In the genomic region with DNA sequence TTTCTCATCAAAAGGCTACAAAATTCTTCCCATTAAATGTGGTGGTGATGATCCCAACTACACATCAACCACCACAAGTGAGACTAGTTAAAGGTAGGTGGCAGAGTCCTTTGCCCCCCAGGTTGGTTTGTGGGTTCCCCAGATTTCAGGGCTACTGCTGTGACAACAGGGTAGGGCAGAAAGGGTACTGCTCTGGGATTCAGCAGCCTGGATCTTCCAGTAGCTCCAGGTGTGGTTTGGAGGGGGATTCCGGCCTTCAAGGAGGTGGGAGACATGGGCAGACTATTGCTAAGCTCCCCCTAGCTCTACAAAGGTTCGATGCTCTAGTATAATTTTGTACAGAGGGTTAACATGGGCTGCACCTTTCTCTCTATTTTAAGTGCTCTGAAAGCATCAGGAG, we compare ENCODE assay signal across 1 cellular context.
TF ChIP-seq lines count a peak whose summit lies in the region.

No MANE protein-coding gene starts in this region.

TF ChIP-seq in liver, 16 proteins besides CTCF, POLR2A, EP300 and RAD21 (continued from another document):
- TF ChIP-seq GABPA (IDR thresholded peaks at IDR 0.05 in 1 of 2, conservative IDR thresholded peaks at IDR 0.05 in 1 of 2) (no peak), FOXA2 (IDR thresholded peaks at IDR 0.05) (no peak), HNF4G (IDR thresholded peaks at IDR 0.05) (no peak)
- TF ChIP-seq, protein P1, sequence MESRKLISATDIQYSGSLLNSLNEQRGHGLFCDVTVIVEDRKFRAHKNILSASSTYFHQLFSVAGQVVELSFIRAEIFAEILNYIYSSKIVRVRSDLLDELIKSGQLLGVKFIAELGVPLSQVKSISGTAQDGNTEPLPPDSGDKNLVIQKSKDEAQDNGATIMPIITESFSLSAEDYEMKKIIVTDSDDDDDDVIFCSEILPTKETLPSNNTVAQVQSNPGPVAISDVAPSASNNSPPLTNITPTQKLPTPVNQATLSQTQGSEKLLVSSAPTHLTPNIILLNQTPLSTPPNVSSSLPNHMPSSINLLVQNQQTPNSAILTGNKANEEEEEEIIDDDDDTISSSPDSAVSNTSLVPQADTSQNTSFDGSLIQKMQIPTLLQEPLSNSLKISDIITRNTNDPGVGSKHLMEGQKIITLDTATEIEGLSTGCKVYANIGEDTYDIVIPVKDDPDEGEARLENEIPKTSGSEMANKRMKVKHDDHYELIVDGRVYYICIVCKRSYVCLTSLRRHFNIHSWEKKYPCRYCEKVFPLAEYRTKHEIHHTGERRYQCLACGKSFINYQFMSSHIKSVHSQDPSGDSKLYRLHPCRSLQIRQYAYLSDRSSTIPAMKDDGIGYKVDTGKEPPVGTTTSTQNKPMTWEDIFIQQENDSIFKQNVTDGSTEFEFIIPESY (IDR thresholded peaks at IDR 0.05), result no peak
TF ChIP-seq in liver: peak in this region for 0.
